ENCODE assay signal across 7 cellular contexts in the genomic region with DNA sequence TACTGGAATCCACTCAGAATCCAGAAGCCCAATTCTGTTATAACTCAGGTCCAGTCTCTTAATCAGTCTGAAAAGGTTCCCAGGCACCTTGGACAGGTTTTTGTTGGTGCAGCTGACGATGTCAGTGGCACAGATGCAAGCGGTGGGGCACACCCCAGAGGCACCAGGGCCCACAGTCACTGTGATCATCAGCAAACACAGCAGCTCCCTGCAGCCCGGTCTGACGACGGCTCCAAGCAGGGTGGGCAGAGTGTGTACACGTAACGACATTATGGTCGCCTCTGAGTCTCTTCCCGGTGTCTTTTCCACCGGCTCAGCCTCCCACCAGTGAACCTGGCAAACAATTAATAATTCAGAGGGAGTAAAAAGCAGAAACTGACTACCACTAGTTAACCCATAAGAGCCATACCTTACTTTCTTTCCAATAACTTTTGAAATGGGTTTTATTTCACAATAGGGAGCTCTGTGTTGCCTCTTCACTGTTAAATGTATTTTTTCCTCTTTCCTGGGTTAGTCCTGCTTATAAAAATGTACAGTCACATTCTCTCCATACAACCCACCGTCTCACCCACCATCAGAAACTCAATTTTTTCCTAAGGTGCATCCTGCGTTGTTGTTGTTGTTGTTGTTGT. TPM values are rescaled to one million over a fixed set of nuclear protein-coding genes. Genes with fewer than 3 reads are reported as not detected.
DNase-seq lines count a peak whose midpoint lies in the region; ATAC-seq and TF ChIP-seq lines count a peak whose summit lies in the region.

No MANE protein-coding gene starts in this region.

- H3K4me3 ChIP-seq in HEK293 (ENCODE audit: low read depth, low read length) (peak overlapping the region; percentile 51), SK-N-SH (ENCODE audit: low read depth in 2 of 2, low read length in 1 of 2) (peak overlapping the region; percentile 47 to 66; a peak in 3 of 4 replicates), left lung (peak overlapping the region; percentile 61 to 72)

- intact Hi-C loops in MCF 10A (cut with micrococcal nuclease) (loop anchor here (1.0 kb wide), 5 partner anchors 47 to 607 kb away; no protein-coding TSS in a partner anchor), left lung (cut with DNase I) (no loop called here)

- POLR2A ChIA-PET in HEK293 (lab: Yijun Ruan, JAX), result interaction anchor here (0.8 kb wide), 1 partner anchor 198 kb away, joined by 3 read pairs; no protein-coding TSS in a partner anchor
- POLR2A ChIA-PET in SK-N-SH (lab: Yijun Ruan, JAX), result no interaction called here
- POLR2A ChIA-PET in MCF 10A (lab: Yijun Ruan, JAX), result interaction anchor here (0.6 to 8.3 kb wide), 31 partner anchors 8 to 1089 kb away, joined by 3 to 79 read pairs (median 4); no protein-coding TSS in a partner anchor

- no peak for TF ChIP-seq EP300 in SK-N-SH (IDR thresholded peaks at IDR 0.05; ENCODE audit: borderline replicate concordance in 1 of 2, low read depth in 1 of 2, low read length in 1 of 2)

- H3K79me2 ChIP-seq in SK-N-SH (ENCODE audit: insufficient read depth), result peaks cover 10% of the 10 kb centered on the region; the same call in 1 of the 2 replicates

- H3K9me2 ChIP-seq in SK-N-SH, result no peaks in the 10 kb centered on the region

- peaks cover 9% of the 10 kb centered on the region; the same call in 1 of the 2 replicates for H3K4me1 ChIP-seq in HEK293 (ENCODE audit: control insufficient read depth, insufficient read depth, low read length)
- H3K4me1 ChIP-seq in SK-N-SH (ENCODE audit: control insufficient read depth in 1 of 2, insufficient read depth in 2 of 2, low read depth in 1 of 2, low read length in 1 of 2), result peaks cover 0 to 15% of the 10 kb centered on the region in 2 experiments; a peak in 2 of 4 replicates
- peaks cover 8 to 54% of the 10 kb centered on the region in 2 donors for H3K4me1 ChIP-seq in left lung

- no peaks in the 10 kb centered on the region for H3K36me3 ChIP-seq in HEK293 (ENCODE audit: control insufficient read depth in 2 of 2, insufficient read depth in 1 of 2, low read length in 2 of 2)
- no peaks in the 10 kb centered on the region for H3K36me3 ChIP-seq in SK-N-SH (replicated peaks in 1 of 2; ENCODE audit: control insufficient read depth in 1 of 2, insufficient read depth in 2 of 2, low read length in 1 of 2)
- H3K36me3 ChIP-seq in left lung, result no peaks in the 10 kb centered on the region

- peak overlapping the region; percentile 58 for H3K9ac ChIP-seq in SK-N-SH

- ATAC-seq in left lung (peak; percentile 46), HG02973 (IDR thresholded peaks at IDR 0.05; ENCODE audit: unreplicated experiment) (no peak)

- H4K20me1 ChIP-seq in SK-N-SH (ENCODE audit: insufficient read depth), result no peaks in the 10 kb centered on the region

- peaks cover 22% of the 10 kb centered on the region for H3F3A ChIP-seq in SK-N-SH (replicated peaks; ENCODE audit: insufficient read depth)

- TF ChIP-seq CTCF in HEK293 (tag by site-specific recombination; IDR thresholded peaks at IDR 0.05) (no peak), SK-N-SH (IDR thresholded peaks at IDR 0.05) (no peak), MCF 10A (IDR thresholded peaks at IDR 0.05; ENCODE audit: unreplicated experiment) (no peak), left lung (IDR thresholded peaks at IDR 0.05) (no peak)

- H3K4me1 Mint-ChIP-seq in MCF 10A (ENCODE audit: insufficient read depth, unreplicated experiment), result peaks cover 61% of the 10 kb centered on the region

- peak overlapping the region; percentile 92 for H3K4me3 Mint-ChIP-seq in MCF 10A (ENCODE audit: unreplicated experiment)

- H3K9me3 ChIP-seq in HEK293 (ENCODE audit: control insufficient read depth, insufficient read depth, low read depth, low read length) (no peaks in the 10 kb centered on the region), SK-N-SH (no peaks in the 10 kb centered on the region), left lung (no peaks in the 10 kb centered on the region)

- H3K27me3 ChIP-seq in SK-N-SH (ENCODE audit: insufficient read depth), result peaks cover 18% of the 10 kb centered on the region
- H3K27me3 ChIP-seq in left lung, result peaks cover 0 to 23% of the 10 kb centered on the region in 2 donors

- TSS peak; percentile 42 for BruUV-seq in MCF 10A (replicated peaks; lab: Mats Ljungman, UMichigan)

- H3K27ac Mint-ChIP-seq in MCF 10A (ENCODE audit: low read depth, unreplicated experiment), result peak overlapping the region; percentile 77

- H3K27me3 Mint-ChIP-seq in MCF 10A (ENCODE audit: insufficient read depth, unreplicated experiment), result no peaks in the 10 kb centered on the region

- H3K36me3 Mint-ChIP-seq in MCF 10A (ENCODE audit: insufficient read depth, unreplicated experiment), result no peaks in the 10 kb centered on the region

- DNase-seq in SK-N-SH (no peak), MCF 10A (ENCODE audit: unreplicated experiment) (peak; percentile 39), left lung (peak in 1 of 2 donors; percentile 45), T1000 (lab: John Stamatoyannopoulos, UW) (no peak)
- DNase-seq in stimulated activated CD4-positive, alpha-beta T cell treated with anti-CD3 and anti-CD28 coated beads, TNF-alpha, amount 100 ng/mL, for 4 hours (ENCODE audit: low read depth in 3 of 3), result peak in 2 of 3 experiments; percentile 7 to 10

- CTCF ChIA-PET in HEK293 (lab: Yijun Ruan, JAX) (interaction anchor here (0.6 to 3.0 kb wide), 9 partner anchors 9 to 318 kb away, joined by 3 to 10 read pairs (median 3); no protein-coding TSS in a partner anchor), SK-N-SH (lab: Yijun Ruan, JAX) (no interaction called here), MCF 10A (lab: Yijun Ruan, JAX) (interaction anchor here (0.5 to 2.9 kb wide), 32 partner anchors 9 to 645 kb away, joined by 3 to 24 read pairs (median 4); no protein-coding TSS in a partner anchor)

- H3K9me3 Mint-ChIP-seq in MCF 10A (ENCODE audit: unreplicated experiment), result no peaks in the 10 kb centered on the region

- H3K27ac ChIP-seq in HEK293 (ENCODE audit: extremely low read depth, low read depth, low read length) (no peak overlapping the region; the same call in 1 of the 2 replicates), SK-N-SH (ENCODE audit: low read depth in 2 of 2, low read length in 1 of 2) (peak overlapping the region in 1 of 2 experiments; percentile 36; a peak in 2 of 4 replicates), left lung (peak overlapping the region; percentile 88 to 92)

- peak overlapping the region; percentile 88 for H3K4me2 ChIP-seq in SK-N-SH

- TF ChIP-seq RAD21 in SK-N-SH (IDR thresholded peaks at IDR 0.05; ENCODE audit: low read length), result no peak

- peak overlapping the region; percentile 82 for H2AFZ ChIP-seq in SK-N-SH (ENCODE audit: low read depth)

- 6% methylated on average over 10 of the region's 12 CpGs for WGBS in SK-N-SH (ENCODE audit: low lambda C conversion rate)

TF ChIP-seq in HEK293, 187 proteins besides CTCF, POLR2A, EP300 and RAD21 (continues in another document):
- peak; percentile 68; the same call in 1 of the 2 replicates for TF ChIP-seq ZFP69B (tag by site-specific recombination; IDR thresholded peaks at IDR 0.05)
- no peak for TF ChIP-seq KLF1 (tag by site-specific recombination; IDR thresholded peaks at IDR 0.05)
- TF ChIP-seq ZNF335 (tag by site-specific recombination; conservative IDR thresholded peaks at IDR 0.05), result peak; percentile 84; the same call in 1 of the 2 replicates
- TF ChIP-seq ZIC2 (tag by site-specific recombination; IDR thresholded peaks at IDR 0.05), result 0 out of 2 replicates have a peak, but pooled peaks have one; percentile 21
- TF ChIP-seq, protein P1, sequence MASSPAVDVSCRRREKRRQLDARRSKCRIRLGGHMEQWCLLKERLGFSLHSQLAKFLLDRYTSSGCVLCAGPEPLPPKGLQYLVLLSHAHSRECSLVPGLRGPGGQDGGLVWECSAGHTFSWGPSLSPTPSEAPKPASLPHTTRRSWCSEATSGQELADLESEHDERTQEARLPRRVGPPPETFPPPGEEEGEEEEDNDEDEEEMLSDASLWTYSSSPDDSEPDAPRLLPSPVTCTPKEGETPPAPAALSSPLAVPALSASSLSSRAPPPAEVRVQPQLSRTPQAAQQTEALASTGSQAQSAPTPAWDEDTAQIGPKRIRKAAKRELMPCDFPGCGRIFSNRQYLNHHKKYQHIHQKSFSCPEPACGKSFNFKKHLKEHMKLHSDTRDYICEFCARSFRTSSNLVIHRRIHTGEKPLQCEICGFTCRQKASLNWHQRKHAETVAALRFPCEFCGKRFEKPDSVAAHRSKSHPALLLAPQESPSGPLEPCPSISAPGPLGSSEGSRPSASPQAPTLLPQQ (tag by site-specific recombination; IDR thresholded peaks at IDR 0.05), result peak; percentile 70; the same call in 1 of the 2 replicates
- TF ChIP-seq GLIS1 (tag by site-specific recombination; IDR thresholded peaks at IDR 0.05), result 0 out of 2 replicates have a peak, but pooled peaks have one; percentile 1

TF ChIP-seq in SK-N-SH, 30 proteins besides CTCF, POLR2A, EP300 and RAD21 (continues in another document):
- TF ChIP-seq NRF1 (IDR thresholded peaks at IDR 0.05; ENCODE audit: low read depth, low read length) (no peak), TEAD4 (IDR thresholded peaks at IDR 0.05; ENCODE audit: borderline replicate concordance, insufficient read depth) (no peak), FOXJ3 (CRISPR knock-in tag; IDR thresholded peaks at IDR 0.05) (no peak)

RNA-seq across cellular contexts. Expression of a gene that starts 0.6 kb away (rescaled TPM):
- 0.08 and 0.21 TPM in 2 replicates for polyA plus RNA-seq in SK-N-SH (2012; rRNA removed)
- 0.07 and 0.10 TPM in 2 replicates for polyA plus RNA-seq in SK-N-SH (2012; cell fraction: cytosol; rRNA removed)
- 0.33 and 0.40 TPM in 2 replicates for polyA plus RNA-seq in SK-N-SH (2012; cell fraction: nucleus; rRNA removed)
- total RNA-seq in MCF 10A (2022) (5.1 and 9.6 TPM in 2 replicates), left lung (1 to 10 TPM; 4.8 to 8.1 TPM)

RNA-seq across cellular contexts. Expression of a gene that starts 0.9 kb away (rescaled TPM):
- polyA plus RNA-seq in SK-N-SH (2012; rRNA removed), result 1.2 and 1.3 TPM in 2 replicates
- 1.1 and 1.2 TPM in 2 replicates for polyA plus RNA-seq in SK-N-SH (2012; cell fraction: cytosol; rRNA removed)
- polyA plus RNA-seq in SK-N-SH (2012; cell fraction: nucleus; rRNA removed), result 1.1 and 2.6 TPM in 2 replicates
- total RNA-seq in MCF 10A (2022) (13.0 and 32.6 TPM in 2 replicates), left lung (10 to 100 TPM; 15.4 to 17.6 TPM)

Comparison
In these comparisons a context has a peak if more than half of its experiments do, and no peak if none do; other contexts are left out.
1. DNase-seq: peak in MCF 10A (single experiment) and stimulated activated CD4-positive, alpha-beta T cell treated with anti-CD3 and anti-CD28 coated beads, TNF-alpha, amount 100 ng/mL, for 4 hours (2 of 3); none in SK-N-SH (single experiment) and T1000 (single experiment).
2. Peak in every context shown above with its lines, with median percentiles within 50 percentile points of each other: H3K4me3 ChIP-seq.